9 cellular contexts compared by ENCODE assay signal in the genomic region with DNA sequence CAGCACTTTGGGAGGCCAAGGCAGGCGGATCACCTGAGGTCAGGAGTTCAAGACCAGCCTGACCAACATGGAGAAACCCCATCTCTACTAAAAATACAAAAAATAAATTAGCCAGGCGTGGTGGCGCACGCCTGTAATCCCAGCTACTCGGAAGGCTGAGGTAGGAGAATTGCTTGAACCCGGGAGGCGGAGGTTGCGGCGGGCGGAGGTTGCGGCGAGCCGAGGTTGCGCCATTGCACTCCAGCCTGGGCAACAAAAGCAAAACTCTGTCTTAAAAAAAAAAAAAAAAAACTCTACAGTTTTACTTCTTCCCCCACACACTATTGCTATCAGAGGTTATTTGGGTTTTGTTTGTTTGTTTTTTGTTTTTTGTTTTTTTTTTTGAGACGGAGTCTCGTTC. TPM values are rescaled to one million over a fixed set of nuclear protein-coding genes. Genes with fewer than 3 reads are reported as not detected.
"Had no signal": no experiment of that assay in that cellular context is flagged by ENCODE, and none has a peak within 500 bp of the region (broad histone marks: within the 10 kb centered on the region; RNA-seq: fewer than 3 reads in every experiment).

No MANE protein-coding gene starts in this region.

RNA-seq across cellular contexts. Expression of gene KLHL4, which starts 38.9 kb away (rescaled TPM):
- total RNA-seq: activated B cell treated with CpG ODN at 0.5 μM for 24 hours; activated CD4-positive, alpha-beta T cell treated with anti-CD3 and anti-CD28 coated beads for 36 hours; activated CD4-positive, alpha-beta T cell treated with anti-CD3 and anti-CD28 coated beads, Interleukin-2, amount 10 ng/mL, durations not matched to agents 24 days and 14 days; activated CD4-positive, alpha-beta T cell treated with anti-CD3 and anti-CD28 coated beads, Interleukin-2, amount 10 ng/mL, durations not matched to agents 7 days and 5 days; activated CD8-positive, alpha-beta T cell treated with anti-CD3 and anti-CD28 coated beads for 36 hours; activated CD8-positive, alpha-beta T cell treated with anti-CD3 and anti-CD28 coated beads, Interleukin-2, amount 10 ng/mL, durations not matched to agents 7 days and 5 days; T-helper 1 cell treated with Interleukin-12 subunit alpha and Interleukin-12 subunit beta and Interleukin-4 antibody, amounts not matched to agents 30 ng/mL and 1 ng/mL, for 36 hours; T-helper 17 cell; T-helper 2 cell treated with Interferon-gamma antibody and Interleukin-4, amounts not matched to agents 100 ng/mL and 5 ng/mL, for 36 hours had no signal
